In the genomic region with DNA sequence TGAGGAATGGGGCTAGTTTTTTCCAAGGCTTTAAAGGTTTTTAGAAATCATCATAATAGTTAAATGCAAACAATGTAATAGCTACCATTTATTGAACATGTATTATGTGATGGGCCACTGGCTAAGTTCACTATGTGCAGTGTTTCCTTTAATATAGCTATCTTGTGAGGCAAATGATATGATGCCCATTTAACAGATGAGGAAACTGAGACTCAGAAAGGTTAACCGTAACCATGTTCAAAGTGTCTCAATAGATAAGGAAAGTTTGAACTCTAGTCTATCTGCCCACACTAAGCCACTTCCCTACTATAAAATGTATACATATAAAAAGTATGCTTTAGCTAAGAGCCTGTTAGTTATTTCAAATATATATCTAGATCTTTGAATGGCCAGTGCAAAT, we compare ENCODE assay signal across 29 cellular contexts.
"Had no signal": no experiment of that assay in that cellular context is flagged by ENCODE, and none has a peak within 500 bp of the region (broad histone marks: within the 10 kb centered on the region; RNA-seq: fewer than 3 reads in every experiment).

No MANE protein-coding gene starts in this region.

- H3K9ac ChIP-seq: neural progenitor cell, parathyroid adenoma had no signal

- H3K27me3 ChIP-seq: neural progenitor cell, ovary, stomach, thyroid gland, tibial nerve, upper lobe of left lung, vagina had no signal

- H3K36me3 ChIP-seq: neural progenitor cell, ovary, spleen, thyroid gland, upper lobe of left lung, vagina had no signal

- H3K4me3 ChIP-seq: neural progenitor cell, ovary, psoas muscle, skin epidermis, smooth muscle cell, spleen, stomach, thoracic aorta, thyroid gland, tibial nerve, upper lobe of left lung, vagina had no signal

- FAIRE-seq: urothelium cell line had no signal

- DNase-seq: naive B cell; naive thymus-derived CD8-positive, alpha-beta T cell; occipital lobe; ovary; posterior cingulate gyrus; psoas muscle; right cardiac atrium; spleen; stimulated activated CD4-positive, alpha-beta T cell treated with anti-CD3 and anti-CD28 coated beads, Interleukin-12 subunit alpha, Interleukin-12 subunit beta, amount 100 ng/mL, for 4 hours; stimulated activated CD4-positive, alpha-beta T cell treated with anti-CD3 and anti-CD28 coated beads, Interleukin-1b, Interleukin-23, amount 100 ng/mL, for 48 hours; stimulated activated CD4-positive, alpha-beta T cell treated with anti-CD3 and anti-CD28 coated beads, Interleukin-4, amount 100 ng/mL, for 1 hour; stimulated activated CD4-positive, alpha-beta T cell treated with anti-CD3 and anti-CD28 coated beads, Interleukin-4, amount 100 ng/mL, for 4 hours; stimulated activated CD8-positive, alpha-beta memory T cell treated with anti-CD3 and anti-CD28 coated beads, Interleukin-4, amount 100 ng/mL, for 48 hours; stimulated activated naive CD4-positive, alpha-beta T cell; stomach; thyroid gland; trophoblast cell; upper lobe of left lung had no signal

- H2AFZ ChIP-seq: neural progenitor cell, parathyroid adenoma had no signal

- H3K4me1 ChIP-seq: psoas muscle had no signal

- H3K27ac ChIP-seq: neural progenitor cell, ovary, parathyroid adenoma, psoas muscle, skin epidermis, spleen, stomach, thoracic aorta, thyroid gland, tibial nerve, upper lobe of left lung, vagina had no signal

- H3K9me3 ChIP-seq: ovary, psoas muscle, spleen, stomach, thoracic aorta, thyroid gland, tibial nerve, upper lobe of left lung, vagina had no signal

- H3K4me2 ChIP-seq: neural progenitor cell, smooth muscle cell had no signal

- ATAC-seq: naive thymus-derived CD8-positive, alpha-beta T cell; natural killer cell treated with Interleukin-12 subunit alpha and Interleukin-12 subunit beta and Interleukin-15 and Interleukin-18, amount 100 ng/mL, for 72 hours; psoas muscle; right cardiac atrium; sciatic nerve; stimulated activated memory B cell treated with anti-CD40 and anti-IgM and Interleukin-4, amounts not matched to agents 10 μg/mL and 1 μg/mL and 100 μg/mL, for 72 hours had no signal
